8 cellular contexts compared by ENCODE assay signal in the genomic region with DNA sequence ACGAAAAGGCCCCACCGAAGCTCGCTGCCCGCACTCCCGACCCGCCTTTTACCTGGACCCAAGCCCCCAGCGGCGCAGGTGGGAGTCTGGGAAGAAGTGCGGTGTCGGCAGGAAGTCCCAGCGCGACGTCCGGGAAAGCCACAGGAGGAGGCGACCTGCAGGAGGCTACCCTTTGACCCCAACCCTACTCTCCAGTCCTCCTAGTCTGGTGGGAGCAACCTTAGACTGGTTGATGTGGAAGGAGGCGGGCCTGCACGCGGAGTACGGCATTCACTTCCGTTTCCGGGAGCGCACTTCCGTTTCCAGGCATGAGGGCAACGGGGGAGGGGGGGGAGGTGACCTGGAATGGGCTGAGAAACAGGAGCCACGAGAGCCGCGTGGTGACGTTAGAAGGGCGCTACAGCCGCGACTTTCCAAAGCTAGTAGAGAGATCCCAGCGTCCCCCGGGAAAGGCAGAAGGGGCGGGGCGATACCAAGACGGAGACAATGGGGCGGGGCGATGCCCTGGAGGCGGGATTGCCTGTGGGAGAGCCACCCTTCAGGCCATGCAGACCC. TPM values are rescaled to one million over a fixed set of nuclear protein-coding genes. Genes with fewer than 3 reads are reported as not detected.
DNase-seq lines count a peak whose midpoint lies in the region; ATAC-seq lines count a peak whose summit lies in the region.

No MANE protein-coding gene starts in this region.

- no peaks in the 10 kb centered on the region for H3K4me1 ChIP-seq in aorta (ENCODE audit: control insufficient read depth in 1 of 2, insufficient read depth in 2 of 2, low read length in 2 of 2)

- H3K36me3 ChIP-seq in aorta (ENCODE audit: control insufficient read depth in 1 of 2, insufficient read depth in 2 of 2, low read length in 1 of 2) = no peaks in the 10 kb centered on the region

- peak overlapping the region; percentile 3 to 22 for H3K4me3 ChIP-seq in aorta (ENCODE audit: low read length in 2 of 2)

- DNase-seq in COR-L47 (lab: John Stamatoyannopoulos, UW) = peak; percentile 79
- DNase-seq in NCI-H2227 (lab: John Stamatoyannopoulos, UW; ENCODE audit: unreplicated experiment) = peak; percentile 84
- DNase-seq in activated T-cell treated with anti-CD3 and anti-CD28 coated beads, Interleukin-2, amount 50 U/mL, for 1 hour = peak; percentile 25
- peak; percentile 72 for DNase-seq in fibroblast of the conjunctiva (ENCODE audit: low read depth)
- DNase-seq in posterior vena cava (ENCODE audit: low spot score) = peak; percentile 87
- peak; percentile 75 to 90 for DNase-seq in aorta
- no peak for DNase-seq in ecto neural progenitor cell (ENCODE audit: low spot score)

- WGBS in aorta, 2 donors = 1 to 2% methylated on average over 38 to 39 of the region's 39 CpGs

- no peak overlapping the region for H3K27ac ChIP-seq in aorta (ENCODE audit: low read depth in 1 of 2, low read length in 2 of 2)

- ATAC-seq in aorta (ENCODE audit: low FRiP score) (peak; percentile 76), HG03280 (IDR thresholded peaks at IDR 0.05; ENCODE audit: unreplicated experiment) (no peak)

- H3K27me3 ChIP-seq in aorta (ENCODE audit: control insufficient read depth in 1 of 2, insufficient read depth in 2 of 2, low read length in 1 of 2) = no peaks in the 10 kb centered on the region

- intact Hi-C loops in posterior vena cava (cut with DNase I) (no loop called here), aorta (cut with DNase I) (no loop called here)

- H3K9me3 ChIP-seq in aorta (ENCODE audit: control insufficient read depth, low read length) = peaks cover 10% of the 10 kb centered on the region

RNA-seq across cellular contexts. Expression of a gene that starts 28.5 kb away (rescaled TPM):
- total RNA-seq in posterior vena cava (10 to 100 TPM; 19.3 to 20.0 TPM), aorta (10 to 100 TPM; 28.2 to 35.1 TPM)
- polyA plus RNA-seq in aorta = 10 to 100 TPM in 1 of 2 donors, 1 to 10 TPM in 1; 4.4 to 48.3 TPM

RNA-seq across cellular contexts. Expression of a gene that starts 44.1 kb away (rescaled TPM):
- total RNA-seq in posterior vena cava = 1 to 10 TPM; 1.9 to 4.0 TPM
- total RNA-seq in aorta = 1 to 10 TPM; 2.0 to 3.6 TPM
- polyA plus RNA-seq in aorta = 1 to 10 TPM in 1 of 2 donors, not detected in 1; 5.1 TPM
